23 cellular contexts compared by ENCODE assay signal in genomic region chr3:164927728-164928127, GRCh38.
DNase-seq lines count a peak whose midpoint lies in the region; ATAC-seq, FAIRE-seq and TF ChIP-seq lines count a peak whose summit lies in the region.
"Had no signal": no experiment of that assay in that cellular context is flagged by ENCODE, and none has a peak within 500 bp of the region (broad histone marks: within the 10 kb centered on the region; RNA-seq: fewer than 3 reads in every experiment).

No MANE protein-coding gene starts in this region.

- BruUV-seq in PC-9 (replicated peaks; lab: Mats Ljungman, UMichigan) = no TSS peak

- ATAC-seq in sciatic nerve = peak; percentile 20
- ATAC-seq: CD8-positive, alpha-beta T cell had no signal

- no peak overlapping the region for H3K4me3 Mint-ChIP-seq in neural crest cell
- H3K4me3 Mint-ChIP-seq: B cell; CD4-positive, CD25-positive, alpha-beta regulatory T cell; CD8-positive, alpha-beta T cell had no signal

- no peaks in the 10 kb centered on the region for H3K4me1 ChIP-seq in H1 (replicated peaks in 1 of 4; ENCODE audit: control insufficient read depth in 3 of 4, insufficient read depth in 4 of 4, low read length in 3 of 4)
- H3K4me1 ChIP-seq in PC-9 (replicated peaks; ENCODE audit: insufficient read depth) = no peaks in the 10 kb centered on the region
- H3K4me1 ChIP-seq: BLaER1, Caco-2 had no signal

- H2BK5ac ChIP-seq in H1 (ENCODE audit: low read depth, low read length) = no peak overlapping the region

- no peak overlapping the region for H3K18ac ChIP-seq in H1 (ENCODE audit: extremely low read depth, low read length)

- no peak overlapping the region for H3K14ac ChIP-seq in H1 (ENCODE audit: insufficient read length)

- H2BK20ac ChIP-seq in H1 (ENCODE audit: low read length) = no peak overlapping the region

- H3K9me3 Mint-ChIP-seq in neural crest cell = peaks cover 4% of the 10 kb centered on the region

- no peaks in the 10 kb centered on the region for H3K23me2 ChIP-seq in H1 (ENCODE audit: low read depth, low read length)

- no peak overlapping the region for H2BK12ac ChIP-seq in H1 (ENCODE audit: low read depth, low read length)

- no peak overlapping the region for H2BK15ac ChIP-seq in H1 (ENCODE audit: low read length)

- H3K9ac ChIP-seq in H1 (replicated peaks in 1 of 4; ENCODE audit: extremely low read depth in 1 of 4, low read depth in 3 of 4, low read length in 3 of 4) = no peak overlapping the region
- H3K9ac ChIP-seq: BLaER1 had no signal

- H3K79me2 ChIP-seq in H1 (ENCODE audit: control insufficient read depth in 1 of 2, insufficient read depth in 2 of 2, low read length in 2 of 2) (no peaks in the 10 kb centered on the region), PC-9 (ENCODE audit: low read depth) (no peaks in the 10 kb centered on the region)

- no peak overlapping the region for H3K4ac ChIP-seq in H1 (replicated peaks; ENCODE audit: insufficient read length, low read depth, low read length)

- peak overlapping the region; percentile 35 for H3K27ac Mint-ChIP-seq in neural crest cell (ENCODE audit: unreplicated experiment)
- H3K27ac Mint-ChIP-seq: B cell; CD4-positive, CD25-positive, alpha-beta regulatory T cell; CD8-positive, alpha-beta T cell had no signal

- 0 out of 2 replicates have a peak overlapping the region, but pooled peaks have one; percentile 51 for H4K8ac ChIP-seq in H1 (ENCODE audit: extremely low read depth, insufficient read depth, low read length)

- no peaks in the 10 kb centered on the region for H3K4me1 Mint-ChIP-seq in neural crest cell
- H3K4me1 Mint-ChIP-seq: B cell; CD4-positive, CD25-positive, alpha-beta regulatory T cell had no signal

- TF ChIP-seq EP300 in H1 (IDR thresholded peaks at IDR 0.05; ENCODE audit: borderline replicate concordance in 1 of 2, low read depth in 2 of 2, low read length in 2 of 2) = no peak

- H2AFZ ChIP-seq in H1 (ENCODE audit: low read length) (no peak overlapping the region), PC-9 (no peak overlapping the region)

- no peaks in the 10 kb centered on the region for H3K79me1 ChIP-seq in H1 (ENCODE audit: low read depth, low read length)

- H3K23ac ChIP-seq in H1 (ENCODE audit: insufficient read length) = no peak overlapping the region

- H3K9me3 ChIP-seq in H1 (ENCODE audit: insufficient read depth in 2 of 2, low read depth in 1 of 2, low read length in 1 of 2) (peaks cover 0 to 2% of the 10 kb centered on the region in 2 experiments; a peak in 1 of 4 replicates), PC-9 (ENCODE audit: insufficient read depth, low read depth) (no peaks in the 10 kb centered on the region)
- H3K9me3 ChIP-seq: BLaER1, Caco-2 had no signal

- H3F3A ChIP-seq in PC-9 (ENCODE audit: insufficient read depth, low read depth) = no peaks in the 10 kb centered on the region

- H3K36me3 ChIP-seq in H1 (ENCODE audit: control insufficient read depth in 2 of 4, insufficient read depth in 4 of 4, low read length in 3 of 4) = no peaks in the 10 kb centered on the region
- no peaks in the 10 kb centered on the region for H3K36me3 ChIP-seq in PC-9 (ENCODE audit: low read depth)
- H3K36me3 ChIP-seq: BLaER1 had no signal

- H4K91ac ChIP-seq in H1 (replicated peaks; ENCODE audit: insufficient read length, low read length) = no peak overlapping the region

- POLR2A ChIA-PET in H1 (lab: Charles Lee; ENCODE audit: partially characterized antibody) = no interaction called here
- POLR2A ChIA-PET in PC-9 (lab: Charles Lee; ENCODE audit: unreplicated experiment) = no interaction called here

- TF ChIP-seq CTCF in H1 (IDR thresholded peaks at IDR 0.05; ENCODE audit: control extremely low read depth in 1 of 3, insufficient read depth in 1 of 3, low read depth in 1 of 3, low read length in 3 of 3) = no peak
- no peak for TF ChIP-seq CTCF in neural crest cell (conservative IDR thresholded peaks at IDR 0.05)
- TF ChIP-seq CTCF in PC-9 (conservative IDR thresholded peaks at IDR 0.05) = no peak

- H3K27me3 Mint-ChIP-seq in neural crest cell (ENCODE audit: low read depth) = no peaks in the 10 kb centered on the region
- H3K27me3 Mint-ChIP-seq: B cell; CD4-positive, CD25-positive, alpha-beta regulatory T cell had no signal

- H3K27ac ChIP-seq in H1 (ENCODE audit: low read depth, low read length) (no peak overlapping the region), PC-9 (no peak overlapping the region)
- H3K27ac ChIP-seq: 22Rv1, BLaER1, C4-2B had no signal

- no peaks in the 10 kb centered on the region for H3K36me3 Mint-ChIP-seq in neural crest cell (ENCODE audit: low read depth)
- H3K36me3 Mint-ChIP-seq: CD4-positive, CD25-positive, alpha-beta regulatory T cell; CD8-positive, alpha-beta T cell had no signal

- H3K56ac ChIP-seq in H1 (replicated peaks; ENCODE audit: insufficient read length, low read depth, low read length) = no peak overlapping the region

- no peak overlapping the region for H2BK120ac ChIP-seq in H1 (replicated peaks; ENCODE audit: low read depth, low read length)

- intact Hi-C loops in sciatic nerve (cut with DNase I) = no loop called here
- intact Hi-C loops in PC-9 (cut with micrococcal nuclease; ENCODE audit: unreplicated experiment) = no loop called here

- CTCF ChIA-PET in H1 (lab: Charles Lee; ENCODE audit: partially characterized antibody) (no interaction called here), PC-9 (lab: Charles Lee) (no interaction called here)

- WGBS in H1 (ENCODE audit: extremely low coverage in 1 of 2, insufficient coverage in 1 of 2, insufficient read length in 1 of 2, insufficient replicate concordance in 2 of 2, low coverage in 1 of 2, low lambda C conversion rate in 2 of 2, missing lambda C conversion rate in 1 of 2), 2 experiments = 89% methylated on average over 5 of the region's 5 CpGs; no CpG with 5 or more reads in 1 of the 2 experiments

- 0 out of 2 replicates have a peak overlapping the region, but pooled peaks have one; percentile 24 for H2AK5ac ChIP-seq in H1 (ENCODE audit: low read depth, low read length)

- H3K4me3 ChIP-seq in H1 (ENCODE audit: extremely low read depth in 1 of 4, insufficient read depth in 2 of 4, low read depth in 3 of 4, low read length in 4 of 4) = no peak overlapping the region
- no peak overlapping the region for H3K4me3 ChIP-seq in PC-9
- H3K4me3 ChIP-seq: BLaER1 had no signal

- no peak for TF ChIP-seq RAD21 in H1 (IDR thresholded peaks at IDR 0.05 in 1 of 2, conservative IDR thresholded peaks at IDR 0.05 in 1 of 2; ENCODE audit: low read depth in 2 of 2, low read length in 2 of 2)

- H4K5ac ChIP-seq in H1 (ENCODE audit: insufficient read length, low read depth, low read length) = no peak overlapping the region

- no peak for TF ChIP-seq POLR2A in H1 (IDR thresholded peaks at IDR 0.05; ENCODE audit: control extremely low read depth in 1 of 2, low read depth in 2 of 2, low read length in 2 of 2)

- DNase-seq in HTR-8/SVneo (ENCODE audit: insufficient read length, low spot score) (no peak), H1 (ENCODE audit: low read depth in 1 of 2, low spot score in 2 of 2) (no peak), neural crest cell (ENCODE audit: low read depth, low spot score) (no peak), sciatic nerve (ENCODE audit: low spot score) (no peak), GM19238 (ENCODE audit: insufficient read length, low spot score) (no peak), T1000 (lab: John Stamatoyannopoulos, UW) (no peak), PC-9 (no peak)
- DNase-seq in activated CD8-positive, alpha-beta memory T cell treated with anti-CD3 and anti-CD28 coated beads, Interleukin-2, amount 50 U/mL, for 4 hours = no peak
- DNase-seq: Caco-2; CD4-positive, CD25-positive, alpha-beta regulatory T cell; CD8-positive, alpha-beta T cell; DMS153; DND-41; GOT3; H7; HCEC 1CT had no signal

- H3K9me2 ChIP-seq in PC-9 (ENCODE audit: insufficient read depth) = no peaks in the 10 kb centered on the region

- H4K20me1 ChIP-seq in H1 (replicated peaks in 1 of 2; ENCODE audit: control insufficient read depth in 1 of 2, insufficient read depth in 2 of 2, low read length in 2 of 2) (no peaks in the 10 kb centered on the region), PC-9 (ENCODE audit: insufficient read depth) (no peaks in the 10 kb centered on the region)
- H4K20me1 ChIP-seq: BLaER1 had no signal

- H3K27me3 ChIP-seq in H1 (replicated peaks in 1 of 4; ENCODE audit: control insufficient read depth in 3 of 4, extremely low read depth in 1 of 4, insufficient read depth in 3 of 4, low read length in 3 of 4) (no peaks in the 10 kb centered on the region), PC-9 (ENCODE audit: insufficient read depth, low read depth) (no peaks in the 10 kb centered on the region)
- H3K27me3 ChIP-seq: BLaER1 had no signal

- FAIRE-seq in HTR-8/SVneo (lab: Jason Lieb, UNC) (peak; percentile 90), H1 (lab: Jason Lieb, UNC) (no peak)
- FAIRE-seq: A204.1, G401.6, GM12892 had no signal

- H3K4me2 ChIP-seq in H1 (ENCODE audit: insufficient read depth in 1 of 2, low read depth in 2 of 2, low read length in 2 of 2) (no peak overlapping the region), PC-9 (no peak overlapping the region)
- H3K4me2 ChIP-seq: BLaER1 had no signal

TF ChIP-seq in H1, 55 proteins besides CTCF, POLR2A, EP300 and RAD21:
- no peak for TF ChIP-seq NRF1 (IDR thresholded peaks at IDR 0.05; ENCODE audit: low read depth, low read length)
- TF ChIP-seq SIN3A (conservative IDR thresholded peaks at IDR 0.05 in 1 of 2, IDR thresholded peaks at IDR 0.05 in 1 of 2; ENCODE audit: low read depth in 1 of 2, low read length in 2 of 2) = no peak
- no peak for TF ChIP-seq MAX (IDR thresholded peaks at IDR 0.05)
